ENCODE assay signal across 20 cellular contexts in genomic region chr18:51522821-51523220, GRCh38.
"Had no signal": no experiment of that assay in that cellular context is flagged by ENCODE, and none has a peak within 500 bp of the region (broad histone marks: within the 10 kb centered on the region; RNA-seq: fewer than 3 reads in every experiment).

No MANE protein-coding gene starts in this region.

- DNase-seq: activated CD4-positive, alpha-beta T cell treated with anti-CD3 and anti-CD28 coated beads, Interleukin-2, amount 50 U/mL, for 1 hour; activated CD8-positive, alpha-beta memory T cell treated with anti-CD3 and anti-CD28 coated beads for 24 hours; activated CD8-positive, alpha-beta memory T cell treated with anti-CD3 and anti-CD28 coated beads, Interleukin-2, amount 50 U/mL, for 48 hours; activated effector memory CD4-positive, alpha-beta T cell treated with Interleukin-2 at 50 U/mL for 16 hours; activated naive CD4-positive, alpha-beta T cell treated with anti-CD3 and anti-CD28 coated beads, Interleukin-2, amount 50 U/mL, for 16 hours; activated T-cell treated with anti-CD3 and anti-CD28 coated beads, Interleukin-2, amount 50 U/mL, for 48 hours; aorta; dermis blood vessel endothelial cell; effector memory CD8-positive, alpha-beta T cell; kidney glomerular epithelial cell; left ventricle myocardium superior; mesenchymal stem cell; naive thymus-derived CD4-positive, alpha-beta T cell; ovary; psoas muscle; right cardiac atrium; stimulated activated CD4-positive, alpha-beta T cell treated with anti-CD3 and anti-CD28 coated beads, Interleukin-2, amount 100 ng/mL, for 24 hours; stimulated activated naive CD4-positive, alpha-beta T cell treated with Interleukin-2 at 50 U/mL for 16 hours; T-cell; tibial artery had no signal

- H3K4me1 Mint-ChIP-seq: naive thymus-derived CD4-positive, alpha-beta T cell; T-cell had no signal

- H3K36me3 ChIP-seq: ovary, tibial artery had no signal

- H3K9me3 ChIP-seq: ovary, psoas muscle, tibial artery had no signal

- H3K4me3 Mint-ChIP-seq: effector memory CD8-positive, alpha-beta T cell; naive thymus-derived CD4-positive, alpha-beta T cell; T-cell had no signal

- H3K36me3 Mint-ChIP-seq: naive thymus-derived CD4-positive, alpha-beta T cell; T-cell had no signal

- ATAC-seq: effector memory CD8-positive, alpha-beta T cell; left ventricle myocardium superior; naive thymus-derived CD4-positive, alpha-beta T cell; psoas muscle; T-cell had no signal

- H3K4me1 ChIP-seq: psoas muscle, tibial artery had no signal

- H3K9me3 Mint-ChIP-seq: effector memory CD8-positive, alpha-beta T cell; naive thymus-derived CD4-positive, alpha-beta T cell; T-cell had no signal

- H3K27me3 Mint-ChIP-seq: effector memory CD8-positive, alpha-beta T cell had no signal

- H3K27ac ChIP-seq: ovary, psoas muscle, tibial artery had no signal

- H3K27ac Mint-ChIP-seq: effector memory CD8-positive, alpha-beta T cell; naive thymus-derived CD4-positive, alpha-beta T cell; T-cell had no signal

- H3K4me3 ChIP-seq: ovary, psoas muscle, tibial artery had no signal

- H3K27me3 ChIP-seq: ovary, tibial artery had no signal
